31 cellular contexts compared by ENCODE assay signal in genomic region chr1:153906396-153906795, GRCh38. TPM values are rescaled to one million over a fixed set of nuclear protein-coding genes. Genes with fewer than 3 reads are reported as not detected.
DNase-seq lines count a peak whose midpoint lies in the region; ATAC-seq and TF ChIP-seq lines count a peak whose summit lies in the region.
"Had no signal": no experiment of that assay in that cellular context is flagged by ENCODE, and none has a peak within 500 bp of the region (broad histone marks: within the 10 kb centered on the region; RNA-seq: fewer than 3 reads in every experiment).

No MANE protein-coding gene starts in this region.

- POLR2A ChIA-PET in MCF 10A (lab: Yijun Ruan, JAX): interaction anchor here (0.6 to 0.8 kb wide), 2 partner anchors 19 to 79 kb away, joined by 3 read pairs; no protein-coding TSS in a partner anchor

- peaks cover 4% of the 10 kb centered on the region for H3K36me3 ChIP-seq in mammary epithelial cell (ENCODE audit: insufficient read depth, low read length)
- H3K36me3 ChIP-seq: prostate gland, right lobe of liver had no signal

- DNase-seq in MCF 10A (ENCODE audit: unreplicated experiment): no peak
- DNase-seq in mammary epithelial cell: no peak
- DNase-seq in T-helper 17 cell: no peak
- DNase-seq in chondrocyte (ENCODE audit: low spot score): no peak
- no peak for DNase-seq in NCI-H748 (lab: John Stamatoyannopoulos, UW; ENCODE audit: unreplicated experiment)
- DNase-seq: activated CD4-positive, alpha-beta T cell treated with anti-CD3 and anti-CD28 coated beads for 4 hours; activated naive CD8-positive, alpha-beta T cell treated with anti-CD3 and anti-CD28 coated beads, Interleukin-2, amount 10 ng/mL, durations not matched to agents 7 days and 5 days; Caco-2; central memory CD4-positive, alpha-beta T cell; foreskin fibroblast; head of caudate nucleus; islet precursor cell; left ventricle myocardium inferior; midbrain; natural killer cell; NCI-H1417 treated with DMSO at 0.1 percent for 48 hours; NCI-H2029 treated with DMSO at 0.1 percent for 48 hours; NCI-H2227 treated with DMSO at 0.1 percent for 48 hours; NCI-H526; nucleus accumbens; right lobe of liver; Right ventricle myocardium superior; tibial artery had no signal

- no peaks in the 10 kb centered on the region for H4K20me1 ChIP-seq in mammary epithelial cell (ENCODE audit: insufficient read depth, low read length)

- no peak overlapping the region for H3K4me3 ChIP-seq in mammary epithelial cell (replicated peaks in 1 of 3; ENCODE audit: insufficient read depth in 1 of 3, low read depth in 2 of 3, low read length in 3 of 3)
- H3K4me3 ChIP-seq: esophagus muscularis mucosa, HAP-1, left ventricle myocardium inferior, prostate gland, right lobe of liver, tibial artery, vagina had no signal

- H3K79me2 ChIP-seq in mammary epithelial cell (ENCODE audit: insufficient read depth, low read length): peaks cover 98% of the 10 kb centered on the region

- peaks cover 5% of the 10 kb centered on the region for H3K4me1 Mint-ChIP-seq in MCF 10A (ENCODE audit: insufficient read depth, unreplicated experiment)
- H3K4me1 Mint-ChIP-seq in T-helper 17 cell: peaks cover 15% of the 10 kb centered on the region
- H3K4me1 Mint-ChIP-seq in chondrocyte (ENCODE audit: low read depth): peaks cover 30% of the 10 kb centered on the region

- dilution Hi-C loops in mammary epithelial cell (cut with HindIII; ENCODE audit: low sequenced_read_pairs): no loop called here

- TF ChIP-seq CTCF in MCF 10A (IDR thresholded peaks at IDR 0.05; ENCODE audit: unreplicated experiment) (no peak), mammary epithelial cell (conservative IDR thresholded peaks at IDR 0.05 in 1 of 2, IDR thresholded peaks at IDR 0.05 in 1 of 2; ENCODE audit: extremely low read depth in 1 of 2, insufficient read depth in 1 of 2, low read depth in 1 of 2, low read length in 2 of 2) (no peak), chondrocyte (IDR thresholded peaks at IDR 0.05) (no peak)

- H3K27ac ChIP-seq in mammary epithelial cell (ENCODE audit: insufficient read depth, low read depth, low read length): no peak overlapping the region
- H3K27ac ChIP-seq: left ventricle myocardium inferior, prostate gland, right lobe of liver, vagina had no signal

- no peaks in the 10 kb centered on the region for H3K27me3 ChIP-seq in mammary epithelial cell (ENCODE audit: insufficient read depth, low read length)
- H3K27me3 ChIP-seq: esophagus muscularis mucosa, right lobe of liver, tibial artery, vagina had no signal

- no peaks in the 10 kb centered on the region for H3K9me3 ChIP-seq in mammary epithelial cell (replicated peaks; ENCODE audit: insufficient read depth, low read length)
- H3K9me3 ChIP-seq in T-helper 17 cell (ENCODE audit: control insufficient read depth, low read length, poor library complexity, severe bottlenecking): no peaks in the 10 kb centered on the region
- H3K9me3 ChIP-seq: Caco-2, esophagus muscularis mucosa, HAP-1, left ventricle myocardium inferior, prostate gland, right lobe of liver, tibial artery, vagina had no signal

- ATAC-seq in T-helper 17 cell (no peak), GM18907 (IDR thresholded peaks at IDR 0.05; ENCODE audit: unreplicated experiment) (no peak), GM21515 (IDR thresholded peaks at IDR 0.05; ENCODE audit: unreplicated experiment) (no peak)
- ATAC-seq: natural killer cell, right lobe of liver had no signal

- H3K4me3 Mint-ChIP-seq in MCF 10A (ENCODE audit: unreplicated experiment) (no peak overlapping the region), T-helper 17 cell (no peak overlapping the region), chondrocyte (ENCODE audit: unreplicated experiment) (no peak overlapping the region)
- H3K4me3 Mint-ChIP-seq: activated naive CD8-positive, alpha-beta T cell treated with anti-CD3 and anti-CD28 coated beads, Interleukin-2, amount 10 ng/mL, durations not matched to agents 7 days and 5 days; activated T-helper 1 cell treated with anti-CD3 and anti-CD28 coated beads, Interleukin-12 subunit alpha, Interleukin-12 subunit beta, Interleukin-2, Interleukin-4 antibody, amounts not matched to agents 30 ng/mL and 10 ng/mL and 1 ng/mL, durations not matched to agents 14 hours and 24 hours and 36 hours; dendritic cell treated with granulocyte-macrophage colony-stimulating factor and Interleukin-4, amounts not matched to agents 40 ng/mL and 50 ng/mL, for 4 days; natural killer cell had no signal

- CTCF ChIA-PET in MCF 10A (lab: Yijun Ruan, JAX): interaction anchor here (0.6 to 1.5 kb wide), 2 partner anchors 15 to 40 kb away, joined by 3 to 4 read pairs; partner anchors contain the start of gene DENND4B
- CTCF ChIA-PET in mammary epithelial cell (lab: Charles Lee; ENCODE audit: low non-redundant PET): no interaction called here

- no peaks in the 10 kb centered on the region for H3K4me1 ChIP-seq in mammary epithelial cell (ENCODE audit: insufficient read depth, low read length)
- H3K4me1 ChIP-seq: Caco-2, HAP-1, prostate gland, right lobe of liver had no signal

- H3K27ac Mint-ChIP-seq in MCF 10A (ENCODE audit: low read depth, unreplicated experiment) (peak overlapping the region; percentile 66), T-helper 17 cell (peak overlapping the region; percentile 45), chondrocyte (ENCODE audit: unreplicated experiment) (peak overlapping the region; percentile 91)
- H3K27ac Mint-ChIP-seq: activated T-helper 1 cell treated with anti-CD3 and anti-CD28 coated beads, Interleukin-12 subunit alpha, Interleukin-12 subunit beta, Interleukin-2, Interleukin-4 antibody, amounts not matched to agents 30 ng/mL and 10 ng/mL and 1 ng/mL, durations not matched to agents 14 hours and 24 hours and 36 hours; dendritic cell treated with granulocyte-macrophage colony-stimulating factor and Interleukin-4, amounts not matched to agents 40 ng/mL and 50 ng/mL, for 4 days had no signal

- H3K27me3 Mint-ChIP-seq in MCF 10A (ENCODE audit: insufficient read depth, unreplicated experiment) (no peaks in the 10 kb centered on the region), T-helper 17 cell (no peaks in the 10 kb centered on the region), chondrocyte (ENCODE audit: low read depth) (no peaks in the 10 kb centered on the region)
- H3K27me3 Mint-ChIP-seq: activated naive CD8-positive, alpha-beta T cell treated with anti-CD3 and anti-CD28 coated beads, Interleukin-2, amount 10 ng/mL, durations not matched to agents 7 days and 5 days; dendritic cell treated with granulocyte-macrophage colony-stimulating factor and Interleukin-4, amounts not matched to agents 40 ng/mL and 50 ng/mL, for 4 days had no signal

- H2AFZ ChIP-seq in mammary epithelial cell (ENCODE audit: low read depth, low read length): no peak overlapping the region

- BruUV-seq in MCF 10A (replicated peaks; lab: Mats Ljungman, UMichigan) (no TSS peak), mammary epithelial cell (replicated peaks; lab: Mats Ljungman, UMichigan) (no TSS peak)

- in situ Hi-C loops in mammary epithelial cell (cut with MboI; ENCODE audit: low sequenced_read_pairs in 2 of 2): no loop called here

- intact Hi-C loops in MCF 10A (cut with micrococcal nuclease) (no loop called here), mammary epithelial cell (cut with micrococcal nuclease) (no loop called here)

- no peaks in the 10 kb centered on the region for H3K9me3 Mint-ChIP-seq in MCF 10A (ENCODE audit: unreplicated experiment)
- H3K9me3 Mint-ChIP-seq in chondrocyte (ENCODE audit: low read depth): no peaks in the 10 kb centered on the region
- H3K9me3 Mint-ChIP-seq: activated naive CD8-positive, alpha-beta T cell treated with anti-CD3 and anti-CD28 coated beads, Interleukin-2, amount 10 ng/mL, durations not matched to agents 7 days and 5 days; activated T-helper 1 cell treated with anti-CD3 and anti-CD28 coated beads, Interleukin-12 subunit alpha, Interleukin-12 subunit beta, Interleukin-2, Interleukin-4 antibody, amounts not matched to agents 30 ng/mL and 10 ng/mL and 1 ng/mL, durations not matched to agents 14 hours and 24 hours and 36 hours; dendritic cell treated with granulocyte-macrophage colony-stimulating factor and Interleukin-4, amounts not matched to agents 40 ng/mL and 50 ng/mL, for 4 days; natural killer cell had no signal

- WGBS in mammary epithelial cell (ENCODE audit: low coverage, missing lambda C conversion rate): 100% methylated on average over 1 of the region's 1 CpG

- no peak overlapping the region for H3K9ac ChIP-seq in mammary epithelial cell (ENCODE audit: insufficient read depth, low read length)

- H3K36me3 Mint-ChIP-seq in MCF 10A (ENCODE audit: insufficient read depth, unreplicated experiment) (peaks cover 36% of the 10 kb centered on the region), T-helper 17 cell (ENCODE audit: low read depth) (peaks cover 3% of the 10 kb centered on the region), chondrocyte (ENCODE audit: low read depth) (peaks cover 3% of the 10 kb centered on the region)

- H3K4me2 ChIP-seq in mammary epithelial cell (ENCODE audit: insufficient read depth, low read depth, low read length): no peak overlapping the region

RNA-seq across cellular contexts. Expression of gene GATAD2B, which starts 16.4 kb away (rescaled TPM):
- total RNA-seq in MCF 10A (2022): 95.5 and 108 TPM in 2 replicates
- 10 to 100 TPM; 13.7 to 52.7 TPM for total RNA-seq in mammary epithelial cell
- 6.4 TPM for polyA plus RNA-seq in mammary epithelial cell
- 57.0 TPM for polyA minus RNA-seq in mammary epithelial cell
- 10 to 100 TPM; 63.3 to 72.9 TPM for total RNA-seq in T-helper 17 cell
- total RNA-seq in chondrocyte: 46.4 to 48.1 TPM (median 47.0 TPM) in 3 replicates

RNA-seq across cellular contexts. Expression of gene DENND4B, which starts 40.1 kb away (rescaled TPM):
- 59.6 and 79.1 TPM in 2 replicates for total RNA-seq in MCF 10A (2022)
- 10 to 100 TPM; 12.3 to 36.9 TPM for total RNA-seq in mammary epithelial cell
- polyA plus RNA-seq in mammary epithelial cell: 21.3 TPM
- polyA minus RNA-seq in mammary epithelial cell: 7.8 TPM
- total RNA-seq in T-helper 17 cell: 100 to 1,000 TPM; 120 to 157 TPM
- total RNA-seq in chondrocyte: 32.1 to 36.7 TPM (median 36.2 TPM) in 3 replicates

RNA-seq across cellular contexts. Expression of gene CRTC2, which starts 52.0 kb away (rescaled TPM):
- total RNA-seq in MCF 10A (2022) (47.0 and 55.1 TPM in 2 replicates), mammary epithelial cell (10 to 100 TPM in 1 of 2 donors, 1 to 10 TPM in 1; 6.0 to 31.7 TPM), T-helper 17 cell (100 to 1,000 TPM; 133 to 151 TPM), chondrocyte (24.2 to 32.5 TPM (median 30.9 TPM) in 3 replicates)
- polyA plus RNA-seq in mammary epithelial cell: 16.8 TPM
- 37.2 TPM for polyA minus RNA-seq in mammary epithelial cell

RNA-seq across cellular contexts. Expression of gene SLC39A1, which starts 56.9 kb away (rescaled TPM):
- total RNA-seq in MCF 10A (2022) (124 and 159 TPM in 2 replicates), mammary epithelial cell (10 to 100 TPM; 77.3 to 98.0 TPM), T-helper 17 cell (10 to 100 TPM; 14.1 to 16.4 TPM), chondrocyte (83.5 to 87.8 TPM (median 85.6 TPM) in 3 replicates)
- polyA plus RNA-seq in mammary epithelial cell: 84.2 TPM
- polyA minus RNA-seq in mammary epithelial cell: 38.3 TPM
